ENCODE assay signal across 11 cellular contexts in the genomic region with DNA sequence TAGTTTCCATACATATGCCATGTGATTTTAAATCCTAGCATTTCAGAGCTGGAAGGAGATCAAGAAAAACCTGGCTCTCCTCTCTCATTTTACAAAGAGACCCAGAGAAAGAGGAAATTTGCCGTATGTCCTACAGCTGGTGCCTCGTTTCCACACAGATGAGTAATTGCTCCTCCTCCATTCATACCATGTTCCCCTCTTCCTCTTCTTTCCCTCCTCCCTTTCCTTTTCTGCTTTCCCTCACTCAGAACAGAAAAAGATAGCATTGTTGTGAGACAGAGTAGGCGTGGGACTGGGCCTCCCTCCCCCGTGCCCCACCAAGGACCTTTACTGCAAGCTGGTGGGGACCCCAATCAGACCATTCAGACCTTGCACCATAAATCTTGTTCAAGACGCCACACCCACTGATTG. TPM values are rescaled to one million over a fixed set of nuclear protein-coding genes. Genes with fewer than 3 reads are reported as not detected.
A peak's percentile ranks its signal among the peaks of the same experiment; 100 is the strongest.
DNase-seq lines count a peak whose midpoint lies in the region; ATAC-seq, FAIRE-seq and TF ChIP-seq lines count a peak whose summit lies in the region.
"Had no signal": no experiment of that assay in that cellular context is flagged by ENCODE, and none has a peak within 500 bp of the region (broad histone marks: within the 10 kb centered on the region; RNA-seq: fewer than 3 reads in every experiment).

No MANE protein-coding gene starts in this region.

- TF ChIP-seq CTCF in omental fat pad (IDR thresholded peaks at IDR 0.05) (no peak), body of pancreas (IDR thresholded peaks at IDR 0.05) (no peak), prostate gland (IDR thresholded peaks at IDR 0.05) (no peak), GM13976 (IDR thresholded peaks at IDR 0.05; ENCODE audit: borderline replicate concordance, control extremely low read depth, extremely low read depth, insufficient read depth, missing control alignments) (no peak)

- FAIRE-seq in H54 (lab: Jason Lieb, UNC), result peak; percentile 61
- FAIRE-seq: colon had no signal

- H3K27me3 ChIP-seq in endocrine pancreas (ENCODE audit: control insufficient read depth, insufficient read depth, low read length) (no peaks in the 10 kb centered on the region), body of pancreas (no peaks in the 10 kb centered on the region), prostate gland (replicated peaks; ENCODE audit: insufficient read depth) (no peaks in the 10 kb centered on the region)

- TF ChIP-seq POLR2A in H54 (IDR thresholded peaks at IDR 0.05; ENCODE audit: low read depth, low read length) (no peak), body of pancreas (IDR thresholded peaks at IDR 0.05) (no peak), prostate gland (IDR thresholded peaks at IDR 0.05) (no peak)

- ATAC-seq in omental fat pad (ENCODE audit: low FRiP score), result peak; percentile 48
- no peak for ATAC-seq in body of pancreas

- H3K9me3 ChIP-seq in endocrine pancreas (ENCODE audit: control insufficient read depth, low read length), result no peaks in the 10 kb centered on the region
- H3K9me3 ChIP-seq in body of pancreas, result no peaks in the 10 kb centered on the region
- no peaks in the 10 kb centered on the region for H3K9me3 ChIP-seq in prostate gland

- peak overlapping the region; percentile 32 for H3K4me3 ChIP-seq in endocrine pancreas (ENCODE audit: control insufficient read depth, insufficient read depth, low read length)
- no peak overlapping the region for H3K4me3 ChIP-seq in body of pancreas
- no peak overlapping the region for H3K4me3 ChIP-seq in prostate gland

- no peaks in the 10 kb centered on the region for H3K36me3 ChIP-seq in endocrine pancreas (ENCODE audit: control insufficient read depth, insufficient read depth, low read length)
- no peaks in the 10 kb centered on the region for H3K36me3 ChIP-seq in body of pancreas (replicated peaks in 1 of 2; ENCODE audit: insufficient read depth in 1 of 2, low read depth in 2 of 2)
- no peaks in the 10 kb centered on the region for H3K36me3 ChIP-seq in prostate gland

- H3K27ac ChIP-seq in body of pancreas (no peak overlapping the region), prostate gland (no peak overlapping the region)
- H3K27ac ChIP-seq: RWPE1 had no signal

- DNase-seq in H54 (ENCODE audit: insufficient read length, low spot score), result no peak
- peak; percentile 28 to 75 for DNase-seq in NOMO-1 (lab: John Stamatoyannopoulos, UW; ENCODE audit: unreplicated experiment in 2 of 2)
- no peak for DNase-seq in omental fat pad (ENCODE audit: low spot score)
- DNase-seq in body of pancreas, result no peak
- no peak for DNase-seq in prostate gland (ENCODE audit: low spot score)
- no peak for DNase-seq in GM13976 (ENCODE audit: low spot score)
- DNase-seq in cardiac septum (ENCODE audit: low spot score), result no peak

- intact Hi-C loops in body of pancreas (cut with DNase I) (no loop called here), prostate gland (cut with DNase I) (no loop called here), cardiac septum (cut with DNase I) (loop anchor here (5.0 kb wide), 1 partner anchor 236 kb away; no protein-coding TSS in a partner anchor)

- no peaks in the 10 kb centered on the region for H3K4me1 ChIP-seq in endocrine pancreas (ENCODE audit: control insufficient read depth, insufficient read depth, low read length)
- peaks cover 30% of the 10 kb centered on the region for H3K4me1 ChIP-seq in body of pancreas
- H3K4me1 ChIP-seq in prostate gland (replicated peaks), result peaks cover 1% of the 10 kb centered on the region

- H3K9ac ChIP-seq in endocrine pancreas (ENCODE audit: control insufficient read depth, insufficient read depth, low read length), result no peak overlapping the region

- in situ Hi-C loops in GM13976 (cut with MboI; ENCODE audit: low sequenced_read_pairs, unreplicated experiment), result loop anchor here (10.0 to 25.0 kb wide), 2 partner anchors 322 to 469 kb away; no protein-coding TSS in a partner anchor

- 39 to 59% methylated on average over 5 of the region's 5 CpGs for WGBS in body of pancreas, 2 donors
- 55% methylated on average over 5 of the region's 5 CpGs for whole genome bisulfite sequencing in prostate gland

RNA-seq across cellular contexts. Expression of gene SLC44A3, which starts 13.7 kb away (rescaled TPM):
- total RNA-seq in omental fat pad (1 to 10 TPM; 1.3 to 1.9 (median 1.4) TPM), body of pancreas (10 to 100 TPM; 17.8 to 32.9 TPM), prostate gland (10 to 100 TPM; 15.4 to 16.2 TPM), cardiac septum (2.7 TPM)
- total RNA-seq: activated T-helper 1 cell treated with anti-CD3 and anti-CD28 coated beads, Interleukin-12 subunit alpha, Interleukin-12 subunit beta, Interleukin-2, Interleukin-4 antibody, amounts not matched to agents 30 ng/mL and 10 ng/mL and 1 ng/mL, durations not matched to agents 14 hours and 24 hours and 36 hours had no signal

Comparison
In these comparisons a context has a peak if more than half of its experiments do, and no peak if none do; other contexts are left out.
1. DNase-seq: peak in NOMO-1 (2 of 2); none in H54 (single experiment), omental fat pad (single experiment), body of pancreas (0 of 4), prostate gland (single experiment), GM13976 (single experiment) and cardiac septum (single experiment).